In genomic region chr6:62805431-62805830, GRCh38 we compare ENCODE assay signal across 23 cellular contexts.
DNase-seq lines count a peak whose midpoint lies in the region; ATAC-seq lines count a peak whose summit lies in the region.
"Had no signal": no experiment of that assay in that cellular context is flagged by ENCODE, and none has a peak within 500 bp of the region (broad histone marks: within the 10 kb centered on the region; RNA-seq: fewer than 3 reads in every experiment).

No MANE protein-coding gene starts in this region.

- peak; percentile 29 for DNase-seq in OCI-M1 (lab: John Stamatoyannopoulos, UW)
- peak; percentile 58 for DNase-seq in glomerular visceral epithelial cell (ENCODE audit: extremely low spot score)
- DNase-seq in renal cortical epithelial cell (ENCODE audit: low read depth) = peak; percentile 38
- no peak for DNase-seq in NCI-H128 (lab: John Stamatoyannopoulos, UW; ENCODE audit: unreplicated experiment)
- DNase-seq in NCI-H146 treated with DMSO at 0.1 percent for 48 hours (lab: John Stamatoyannopoulos, UW; ENCODE audit: unreplicated experiment) = no peak
- DNase-seq: BE2C, DND-41, GOT3, NCI-H1092, NCI-H146, NCI-H2081, NCI-H2171, NCI-H524 treated with DMSO at 0.1 percent for 48 hours, PC-9, SIG-M5, T-cell had no signal

- ATAC-seq in GM18511 (IDR thresholded peaks at IDR 0.05; ENCODE audit: unreplicated experiment) = peak; percentile 41
- ATAC-seq in HG02678 (IDR thresholded peaks at IDR 0.05; ENCODE audit: unreplicated experiment) = no peak
- ATAC-seq in GM19035 (IDR thresholded peaks at IDR 0.05; ENCODE audit: unreplicated experiment) = no peak
- ATAC-seq: GM12878, HCT116, HepG2, K562, T-cell had no signal

Comparison
In these comparisons a context has a peak if more than half of its experiments do, and no peak if none do; other contexts are left out.
1. DNase-seq: peak in OCI-M1 (single experiment), glomerular visceral epithelial cell (single experiment) and renal cortical epithelial cell (single experiment); none in NCI-H128 (single experiment) and NCI-H146 treated with DMSO at 0.1 percent for 48 hours (single experiment).